In the genomic region with DNA sequence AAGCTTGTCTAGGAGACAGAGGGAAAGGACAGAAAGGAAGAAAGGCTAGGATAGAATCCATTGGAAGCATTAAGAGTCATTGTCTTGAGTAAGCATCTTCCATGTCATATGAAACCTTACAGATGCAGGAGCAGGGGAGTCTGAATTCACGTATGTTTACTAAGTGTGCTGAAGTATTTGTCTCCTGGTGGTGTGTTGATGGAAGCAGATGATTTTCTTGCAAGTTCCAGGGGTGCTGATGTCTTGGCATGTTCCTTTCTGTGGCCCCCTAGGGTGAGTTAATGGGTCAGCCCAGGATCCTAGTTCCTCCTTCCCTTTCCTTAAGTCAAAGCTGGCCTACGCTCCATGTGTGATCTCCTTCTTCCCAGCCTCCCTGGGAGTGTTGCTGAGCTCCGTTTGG, we compare ENCODE assay signal across 14 cellular contexts.
"Had no signal": no experiment of that assay in that cellular context is flagged by ENCODE, and none has a peak within 500 bp of the region (broad histone marks: within the 10 kb centered on the region; RNA-seq: fewer than 3 reads in every experiment).

No MANE protein-coding gene starts in this region.

- H3K4me3 ChIP-seq: coronary artery, lung, right lobe of liver, testis had no signal

- DNase-seq: activated CD4-positive, alpha-beta memory T cell treated with anti-CD3 and anti-CD28 coated beads, Interleukin-2, amount 10 ng/mL, durations not matched to agents 7 days and 5 days; aorta; caudate nucleus; effector CD4-positive, alpha-beta T cell; naive B cell; right lobe of liver; stimulated activated CD4-positive, alpha-beta T cell treated with anti-CD3 and anti-CD28 coated beads, Interleukin-12 subunit alpha, Interleukin-12 subunit beta, amount 100 ng/mL, for 4 hours; stimulated activated CD4-positive, alpha-beta T cell treated with anti-CD3 and anti-CD28 coated beads, Interleukin-2, amount 100 ng/mL, for 48 hours; T-helper 9 cell; testis had no signal

- H3K36me3 ChIP-seq: neutrophil, right lobe of liver had no signal

- H3K9me3 ChIP-seq: neutrophil, right lobe of liver, testis had no signal

- H3K27me3 ChIP-seq: neutrophil, right lobe of liver, testis had no signal

- H3K27ac ChIP-seq: coronary artery, neutrophil, right lobe of liver, testis, VCaP had no signal

- H3K4me1 ChIP-seq: right lobe of liver, testis had no signal

- ATAC-seq: right lobe of liver had no signal
